In the genomic region with DNA sequence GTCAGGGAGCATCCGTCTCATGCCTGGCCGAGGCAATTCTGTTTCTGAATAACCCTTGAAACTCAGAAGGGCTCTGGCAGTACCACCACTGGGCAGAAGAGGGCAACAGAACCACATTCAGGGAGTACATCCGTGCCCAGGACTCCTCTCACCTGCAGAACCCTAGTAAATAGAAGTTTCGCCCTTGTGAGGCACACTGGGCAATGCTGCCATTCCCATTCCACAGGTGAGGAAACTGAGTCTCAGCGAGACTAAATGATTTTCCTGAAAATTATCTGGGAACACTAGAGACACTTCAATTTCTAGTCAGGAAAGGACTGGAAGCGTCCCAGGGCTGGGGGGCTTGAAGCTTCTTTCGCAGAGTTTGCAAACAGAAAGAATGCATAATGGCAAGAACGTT, we compare ENCODE assay signal across 8 cellular contexts.
DNase-seq lines count a peak whose midpoint lies in the region; ATAC-seq and TF ChIP-seq lines count a peak whose summit lies in the region.

No MANE protein-coding gene starts in this region.

- no peaks in the 10 kb centered on the region for H3K9me3 Mint-ChIP-seq in activated CD8-positive, alpha-beta T cell treated with anti-CD3 and anti-CD28 coated beads, Interleukin-2, amount 10 ng/mL, durations not matched to agents 7 days and 5 days (ENCODE audit: insufficient read depth)
- H3K9me3 Mint-ChIP-seq in effector memory CD8-positive, alpha-beta T cell: no peaks in the 10 kb centered on the region
- H3K9me3 Mint-ChIP-seq in stimulated activated effector memory CD8-positive, alpha-beta T cell treated with anti-CD3 and anti-CD28 coated beads, Interleukin-12 subunit alpha, Interleukin-12 subunit beta, amount 100 ng/mL, for 72 hours: no peaks in the 10 kb centered on the region

- CTCF ChIA-PET in AG04450 (lab: Charles Lee): interaction anchor here (0.5 to 5.1 kb wide), 22 partner anchors 9 to 1578 kb away, joined by 3 to 75 read pairs (median 6); no protein-coding TSS in a partner anchor
- CTCF ChIA-PET in activated CD8-positive, alpha-beta T cell treated with anti-CD3 and anti-CD28 coated beads, Interleukin-2, amount 10 ng/mL, durations not matched to agents 7 days and 5 days (lab: Charles Lee): interaction anchor here (0.6 to 3.5 kb wide), 8 partner anchors 12 to 269 kb away, joined by 3 to 22 read pairs (median 4); no protein-coding TSS in a partner anchor

- no peak overlapping the region for H3K4me3 Mint-ChIP-seq in activated CD8-positive, alpha-beta T cell treated with anti-CD3 and anti-CD28 coated beads, Interleukin-2, amount 10 ng/mL, durations not matched to agents 7 days and 5 days
- no peak overlapping the region for H3K4me3 Mint-ChIP-seq in effector memory CD8-positive, alpha-beta T cell
- no peak overlapping the region for H3K4me3 Mint-ChIP-seq in stimulated activated effector memory CD8-positive, alpha-beta T cell treated with anti-CD3 and anti-CD28 coated beads, Interleukin-12 subunit alpha, Interleukin-12 subunit beta, amount 100 ng/mL, for 72 hours

- no peaks in the 10 kb centered on the region for H3K4me1 Mint-ChIP-seq in activated CD8-positive, alpha-beta T cell treated with anti-CD3 and anti-CD28 coated beads, Interleukin-2, amount 10 ng/mL, durations not matched to agents 7 days and 5 days (ENCODE audit: low read depth)
- peaks cover 5 to 6% of the 10 kb centered on the region in 2 donors for H3K4me1 Mint-ChIP-seq in effector memory CD8-positive, alpha-beta T cell (ENCODE audit: low read depth in 2 of 2)
- H3K4me1 Mint-ChIP-seq in stimulated activated effector memory CD8-positive, alpha-beta T cell treated with anti-CD3 and anti-CD28 coated beads, Interleukin-12 subunit alpha, Interleukin-12 subunit beta, amount 100 ng/mL, for 72 hours: peaks cover 8% of the 10 kb centered on the region

- DNase-seq in AG04450 (ENCODE audit: low read depth, low spot score) (peak; percentile 30), NCI-H82 treated with DMSO at 0.1 percent for 48 hours (lab: John Stamatoyannopoulos, UW; ENCODE audit: unreplicated experiment) (peak; percentile 7), middle frontal gyrus (ENCODE audit: extremely low spot score, low spot score) (peak; percentile 20)
- peak; percentile 78 for DNase-seq in activated CD8-positive, alpha-beta T cell treated with anti-CD3 and anti-CD28 coated beads, Interleukin-2, amount 10 ng/mL, durations not matched to agents 7 days and 5 days
- peak; percentile 42 to 68 (median 54) for DNase-seq in effector memory CD8-positive, alpha-beta T cell
- peak; percentile 60 to 87 for DNase-seq in stimulated activated effector memory CD8-positive, alpha-beta T cell treated with anti-CD3 and anti-CD28 coated beads, Interleukin-12 subunit alpha, Interleukin-12 subunit beta, amount 100 ng/mL, for 72 hours (ENCODE audit: low spot score in 2 of 2)

- TF ChIP-seq CTCF in AG04450 (IDR thresholded peaks at IDR 0.05; ENCODE audit: low read depth, low read length): peak; percentile 92

- H3K9me3 ChIP-seq in AG04450 (ENCODE audit: control insufficient read depth, insufficient read depth, low read length): no peaks in the 10 kb centered on the region

- H3K27ac Mint-ChIP-seq in activated CD8-positive, alpha-beta T cell treated with anti-CD3 and anti-CD28 coated beads, Interleukin-2, amount 10 ng/mL, durations not matched to agents 7 days and 5 days: no peak overlapping the region
- H3K27ac Mint-ChIP-seq in effector memory CD8-positive, alpha-beta T cell: no peak overlapping the region
- H3K27ac Mint-ChIP-seq in stimulated activated effector memory CD8-positive, alpha-beta T cell treated with anti-CD3 and anti-CD28 coated beads, Interleukin-12 subunit alpha, Interleukin-12 subunit beta, amount 100 ng/mL, for 72 hours: no peak overlapping the region

- ATAC-seq in GM18861 (IDR thresholded peaks at IDR 0.05; ENCODE audit: unreplicated experiment) (peak; percentile 72), HG03159 (IDR thresholded peaks at IDR 0.05; ENCODE audit: unreplicated experiment) (peak; percentile 91)
- ATAC-seq in activated CD8-positive, alpha-beta T cell treated with anti-CD3 and anti-CD28 coated beads, Interleukin-2, amount 10 ng/mL, durations not matched to agents 7 days and 5 days: peak; percentile 92
- ATAC-seq in effector memory CD8-positive, alpha-beta T cell (replicated peaks): peak; percentile 89
- ATAC-seq in stimulated activated effector memory CD8-positive, alpha-beta T cell treated with anti-CD3 and anti-CD28 coated beads, Interleukin-12 subunit alpha, Interleukin-12 subunit beta, amount 100 ng/mL, for 72 hours: peak; percentile 91

- no peak overlapping the region for H3K27ac ChIP-seq in AG04450 (ENCODE audit: low read depth, low read length)

- no peaks in the 10 kb centered on the region for H3K36me3 Mint-ChIP-seq in activated CD8-positive, alpha-beta T cell treated with anti-CD3 and anti-CD28 coated beads, Interleukin-2, amount 10 ng/mL, durations not matched to agents 7 days and 5 days (ENCODE audit: low read depth)
- no peaks in the 10 kb centered on the region for H3K36me3 Mint-ChIP-seq in effector memory CD8-positive, alpha-beta T cell (ENCODE audit: insufficient read depth)
- no peaks in the 10 kb centered on the region for H3K36me3 Mint-ChIP-seq in stimulated activated effector memory CD8-positive, alpha-beta T cell treated with anti-CD3 and anti-CD28 coated beads, Interleukin-12 subunit alpha, Interleukin-12 subunit beta, amount 100 ng/mL, for 72 hours

- no peaks in the 10 kb centered on the region for H3K27me3 ChIP-seq in AG04450 (ENCODE audit: control insufficient read depth, insufficient read depth, low read length)

- no peak overlapping the region for H3K4me3 ChIP-seq in AG04450 (ENCODE audit: low read depth, low read length)

- POLR2A ChIA-PET in AG04450 (lab: Yijun Ruan, JAX): no interaction called here
- POLR2A ChIA-PET in activated CD8-positive, alpha-beta T cell treated with anti-CD3 and anti-CD28 coated beads, Interleukin-2, amount 10 ng/mL, durations not matched to agents 7 days and 5 days (lab: Charles Lee): no interaction called here

- H3K27me3 Mint-ChIP-seq in activated CD8-positive, alpha-beta T cell treated with anti-CD3 and anti-CD28 coated beads, Interleukin-2, amount 10 ng/mL, durations not matched to agents 7 days and 5 days (ENCODE audit: low read depth): peaks cover 9% of the 10 kb centered on the region
- peaks cover 56 to 86% of the 10 kb centered on the region in 2 donors for H3K27me3 Mint-ChIP-seq in effector memory CD8-positive, alpha-beta T cell

Comparison
In these comparisons a context has a peak if more than half of its experiments do, and no peak if none do; other contexts are left out.
1. DNase-seq: peak in every context shown above with its lines; median percentile 78 in activated CD8-positive, alpha-beta T cell treated with anti-CD3 and anti-CD28 coated beads, Interleukin-2, amount 10 ng/mL, durations not matched to agents 7 days and 5 days; 74 in stimulated activated effector memory CD8-positive, alpha-beta T cell treated with anti-CD3 and anti-CD28 coated beads, Interleukin-12 subunit alpha, Interleukin-12 subunit beta, amount 100 ng/mL, for 72 hours; 54 in effector memory CD8-positive, alpha-beta T cell; 30 in AG04450; 20 in middle frontal gyrus; 7 in NCI-H82 treated with DMSO at 0.1 percent for 48 hours.